Comparison of ENCODE assay signal across 1 cellular context in the genomic region with DNA sequence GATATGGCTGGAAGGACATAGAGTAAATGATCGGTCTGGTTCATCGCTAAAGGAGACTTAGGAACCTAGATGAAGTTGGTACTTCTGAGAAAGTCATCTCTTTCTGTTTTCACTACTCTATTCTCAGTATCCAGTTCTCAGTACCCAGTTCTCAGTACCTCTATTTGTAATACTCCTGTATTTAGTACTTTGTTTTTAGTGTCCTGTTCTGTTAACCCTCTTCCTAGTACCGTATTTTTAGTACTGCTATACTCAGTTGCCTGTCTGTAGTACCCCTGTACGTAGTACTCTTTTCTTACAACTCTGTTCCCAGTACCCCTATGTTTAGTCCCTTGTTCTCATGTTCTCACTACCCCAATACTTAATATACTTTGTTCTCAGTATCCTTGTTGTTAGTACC.
TF ChIP-seq lines count a peak whose summit lies in the region.

No MANE protein-coding gene starts in this region.

TF ChIP-seq in H1, 55 proteins besides CTCF, POLR2A, EP300 and RAD21:
- TF ChIP-seq HDAC6 (IDR thresholded peaks at IDR 0.05; ENCODE audit: low read depth, low read length) (no peak), SP4 (IDR thresholded peaks at IDR 0.05; ENCODE audit: low read length) (no peak), RNF2 (IDR thresholded peaks at IDR 0.05; ENCODE audit: borderline replicate concordance, low read depth, low read length, missing control alignments, poor library complexity, severe bottlenecking) (no peak), TEAD4 (IDR thresholded peaks at IDR 0.05; ENCODE audit: low read depth, low read length) (no peak)
- TF ChIP-seq, protein P1, sequence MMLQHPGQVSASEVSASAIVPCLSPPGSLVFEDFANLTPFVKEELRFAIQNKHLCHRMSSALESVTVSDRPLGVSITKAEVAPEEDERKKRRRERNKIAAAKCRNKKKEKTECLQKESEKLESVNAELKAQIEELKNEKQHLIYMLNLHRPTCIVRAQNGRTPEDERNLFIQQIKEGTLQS (IDR thresholded peaks at IDR 0.05; ENCODE audit: insufficient read depth, low read depth, low read length): no peak
TF ChIP-seq in H1: peak in this region for 0.
